ENCODE assay signal across 14 cellular contexts in genomic region chr7:29977926-29978652, GRCh38. TPM values are rescaled to one million over a fixed set of nuclear protein-coding genes. Genes with fewer than 3 reads are reported as not detected.
A peak's percentile ranks its signal among the peaks of the same experiment; 100 is the strongest.
DNase-seq lines count a peak whose midpoint lies in the region; ATAC-seq, FAIRE-seq and TF ChIP-seq lines count a peak whose summit lies in the region.
"Had no signal": no experiment of that assay in that cellular context is flagged by ENCODE, and none has a peak within 500 bp of the region (broad histone marks: within the 10 kb centered on the region; RNA-seq: fewer than 3 reads in every experiment).

No MANE protein-coding gene starts in this region.

- H3K9me3 Mint-ChIP-seq in astrocyte (ENCODE audit: unreplicated experiment): no peaks in the 10 kb centered on the region
- H3K9me3 Mint-ChIP-seq in nephron: no peaks in the 10 kb centered on the region
- H3K9me3 Mint-ChIP-seq: CD8-positive, alpha-beta memory T cell had no signal

- H3K27me3 Mint-ChIP-seq in astrocyte (ENCODE audit: low read depth, unreplicated experiment) (no peaks in the 10 kb centered on the region), nephron (ENCODE audit: low read depth) (no peaks in the 10 kb centered on the region)

- H3K4me2 ChIP-seq in astrocyte (ENCODE audit: low read length): no peak overlapping the region

- H4K20me1 ChIP-seq in astrocyte (ENCODE audit: insufficient read depth, low read length): peaks cover 79% of the 10 kb centered on the region

- peak; percentile 57 for DNase-seq in HuH-7 (ENCODE audit: low spot score)
- DNase-seq in astrocyte (ENCODE audit: low read depth): no peak
- DNase-seq in amniotic stem cell (lab: John Stamatoyannopoulos, UW): no peak
- DNase-seq in GDM1 (lab: John Stamatoyannopoulos, UW): no peak
- DNase-seq in prostate gland (ENCODE audit: low spot score): no peak
- DNase-seq: brain microvascular endothelial cell; CD8-positive, alpha-beta memory T cell; NCI-H524 treated with DMSO at 0.1 percent for 48 hours; stimulated activated CD4-positive, alpha-beta T cell treated with anti-CD3 and anti-CD28 coated beads, Interleukin-4, amount 100 ng/mL, for 4 hours had no signal

- peaks cover 98% of the 10 kb centered on the region for H3K79me2 ChIP-seq in astrocyte (ENCODE audit: insufficient read depth, low read length)

- H3K9me3 ChIP-seq in ES-I3 (ENCODE audit: control insufficient read depth, insufficient read depth, low read length): no peaks in the 10 kb centered on the region
- H3K9me3 ChIP-seq in astrocyte (ENCODE audit: insufficient read depth, low read depth, low read length): no peaks in the 10 kb centered on the region
- no peaks in the 10 kb centered on the region for H3K9me3 ChIP-seq in prostate gland
- H3K9me3 ChIP-seq: SJSA1 had no signal

- no peak for TF ChIP-seq CTCF in astrocyte (IDR thresholded peaks at IDR 0.05; ENCODE audit: insufficient read depth, low read depth, low read length)
- no peak for TF ChIP-seq CTCF in nephron (IDR thresholded peaks at IDR 0.05; ENCODE audit: unreplicated experiment in 3 of 3)
- TF ChIP-seq CTCF in prostate gland (IDR thresholded peaks at IDR 0.05): no peak

- H2AFZ ChIP-seq in astrocyte (ENCODE audit: low read depth, low read length): no peak overlapping the region

- H3K36me3 Mint-ChIP-seq in astrocyte (ENCODE audit: low read depth, unreplicated experiment) (peaks cover 4% of the 10 kb centered on the region), nephron (ENCODE audit: low read depth) (peaks cover 11% of the 10 kb centered on the region)
- H3K36me3 Mint-ChIP-seq: CD8-positive, alpha-beta memory T cell had no signal

- no peak for ATAC-seq in HG03280 (IDR thresholded peaks at IDR 0.05; ENCODE audit: unreplicated experiment)

- peak; percentile 32 for FAIRE-seq in astrocyte (lab: Jason Lieb, UNC)
- FAIRE-seq: endothelial cell of umbilical vein had no signal

- H3K36me3 ChIP-seq in ES-I3 (ENCODE audit: insufficient read depth, low read length) (no peaks in the 10 kb centered on the region), astrocyte (ENCODE audit: insufficient read depth, low read length) (peaks cover 8% of the 10 kb centered on the region), prostate gland (no peaks in the 10 kb centered on the region)
- H3K36me3 ChIP-seq: brain microvascular endothelial cell had no signal

- H3K27ac ChIP-seq in astrocyte (ENCODE audit: low read depth, low read length) (no peak overlapping the region), prostate gland (no peak overlapping the region)
- H3K27ac ChIP-seq: brain microvascular endothelial cell, SJSA1 had no signal

- no peak overlapping the region for H3K4me3 ChIP-seq in astrocyte (ENCODE audit: insufficient read depth, low read depth, low read length)
- no peak overlapping the region for H3K4me3 ChIP-seq in prostate gland
- H3K4me3 ChIP-seq: SJSA1 had no signal

- H3K27ac Mint-ChIP-seq in astrocyte (ENCODE audit: unreplicated experiment): no peak overlapping the region
- peak overlapping the region; percentile 17 to 91 (median 54) for H3K27ac Mint-ChIP-seq in nephron

- peaks cover 8% of the 10 kb centered on the region for H3K4me1 ChIP-seq in ES-I3 (ENCODE audit: insufficient read depth, low read length)
- peaks cover 4% of the 10 kb centered on the region for H3K4me1 ChIP-seq in astrocyte (ENCODE audit: insufficient read depth, low read length)
- no peaks in the 10 kb centered on the region for H3K4me1 ChIP-seq in prostate gland (replicated peaks)
- H3K4me1 ChIP-seq: SJSA1 had no signal

- H3K27me3 ChIP-seq in astrocyte (ENCODE audit: insufficient read depth, low read length) (no peaks in the 10 kb centered on the region), prostate gland (replicated peaks; ENCODE audit: insufficient read depth) (no peaks in the 10 kb centered on the region)
- H3K27me3 ChIP-seq: brain microvascular endothelial cell, SJSA1 had no signal

- TF ChIP-seq POLR2A in prostate gland (IDR thresholded peaks at IDR 0.05): no peak

- 92% methylated on average over 8 of the region's 8 CpGs for WGBS in prostate gland

- H3K4me3 Mint-ChIP-seq in astrocyte (ENCODE audit: unreplicated experiment) (no peak overlapping the region), nephron (peak overlapping the region in 1 of 3 experiments; percentile 47)
- H3K4me3 Mint-ChIP-seq: CD8-positive, alpha-beta memory T cell had no signal

- intact Hi-C loops in prostate gland (cut with DNase I): no loop called here

- peaks cover 10% of the 10 kb centered on the region for H3K4me1 Mint-ChIP-seq in astrocyte (ENCODE audit: low read depth, unreplicated experiment)
- peaks cover 20% of the 10 kb centered on the region for H3K4me1 Mint-ChIP-seq in nephron

- H3K9ac ChIP-seq in ES-I3 (ENCODE audit: low read depth, low read length): 0 out of 2 replicates have a peak overlapping the region, but pooled peaks have one; percentile 8
- no peak overlapping the region for H3K9ac ChIP-seq in astrocyte (ENCODE audit: low read length)

RNA-seq across cellular contexts. Expression of gene SCRN1, which starts 11.5 kb away (rescaled TPM):
- 98.3 and 116 TPM in 2 replicates for total RNA-seq in astrocyte
- total RNA-seq in prostate gland: 10 to 100 TPM; 33.8 to 99.8 TPM

RNA-seq across cellular contexts. Expression of gene FKBP14, which starts 48.4 kb away (rescaled TPM):
- total RNA-seq in astrocyte: 100 and 123 TPM in 2 replicates
- 1 to 10 TPM; 8.4 to 9.5 TPM for total RNA-seq in prostate gland

RNA-seq across cellular contexts. Expression of gene PLEKHA8, which starts 50.1 kb away (rescaled TPM):
- total RNA-seq in astrocyte (26.3 and 34.7 TPM in 2 replicates), prostate gland (10 to 100 TPM in 1 of 2 donors, 1 to 10 TPM in 1; 5.5 to 12.0 TPM)
